1 cellular context compared by ENCODE assay signal in the genomic region with DNA sequence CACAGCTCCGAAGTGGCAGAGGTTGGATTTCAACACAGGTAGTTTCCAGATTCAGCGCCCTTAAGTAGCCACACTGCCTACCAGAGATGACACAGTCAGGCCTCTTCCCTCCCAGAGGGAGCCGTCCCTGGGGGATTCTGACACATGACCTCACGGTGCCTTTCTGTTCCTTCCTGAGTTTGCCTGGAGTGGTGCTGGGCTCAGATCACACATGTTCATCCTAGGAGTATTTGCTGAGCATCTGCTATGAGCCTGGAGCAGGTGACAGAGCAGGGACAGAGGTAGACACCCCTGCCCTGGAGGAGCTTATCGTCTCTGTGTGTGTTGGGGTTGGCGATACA.
TF ChIP-seq lines count a peak whose summit lies in the region.

No MANE protein-coding gene starts in this region.

TF ChIP-seq in GM23338, 12 proteins besides CTCF, POLR2A, EP300 and RAD21 (continued from another document):
- TF ChIP-seq, protein P1, sequence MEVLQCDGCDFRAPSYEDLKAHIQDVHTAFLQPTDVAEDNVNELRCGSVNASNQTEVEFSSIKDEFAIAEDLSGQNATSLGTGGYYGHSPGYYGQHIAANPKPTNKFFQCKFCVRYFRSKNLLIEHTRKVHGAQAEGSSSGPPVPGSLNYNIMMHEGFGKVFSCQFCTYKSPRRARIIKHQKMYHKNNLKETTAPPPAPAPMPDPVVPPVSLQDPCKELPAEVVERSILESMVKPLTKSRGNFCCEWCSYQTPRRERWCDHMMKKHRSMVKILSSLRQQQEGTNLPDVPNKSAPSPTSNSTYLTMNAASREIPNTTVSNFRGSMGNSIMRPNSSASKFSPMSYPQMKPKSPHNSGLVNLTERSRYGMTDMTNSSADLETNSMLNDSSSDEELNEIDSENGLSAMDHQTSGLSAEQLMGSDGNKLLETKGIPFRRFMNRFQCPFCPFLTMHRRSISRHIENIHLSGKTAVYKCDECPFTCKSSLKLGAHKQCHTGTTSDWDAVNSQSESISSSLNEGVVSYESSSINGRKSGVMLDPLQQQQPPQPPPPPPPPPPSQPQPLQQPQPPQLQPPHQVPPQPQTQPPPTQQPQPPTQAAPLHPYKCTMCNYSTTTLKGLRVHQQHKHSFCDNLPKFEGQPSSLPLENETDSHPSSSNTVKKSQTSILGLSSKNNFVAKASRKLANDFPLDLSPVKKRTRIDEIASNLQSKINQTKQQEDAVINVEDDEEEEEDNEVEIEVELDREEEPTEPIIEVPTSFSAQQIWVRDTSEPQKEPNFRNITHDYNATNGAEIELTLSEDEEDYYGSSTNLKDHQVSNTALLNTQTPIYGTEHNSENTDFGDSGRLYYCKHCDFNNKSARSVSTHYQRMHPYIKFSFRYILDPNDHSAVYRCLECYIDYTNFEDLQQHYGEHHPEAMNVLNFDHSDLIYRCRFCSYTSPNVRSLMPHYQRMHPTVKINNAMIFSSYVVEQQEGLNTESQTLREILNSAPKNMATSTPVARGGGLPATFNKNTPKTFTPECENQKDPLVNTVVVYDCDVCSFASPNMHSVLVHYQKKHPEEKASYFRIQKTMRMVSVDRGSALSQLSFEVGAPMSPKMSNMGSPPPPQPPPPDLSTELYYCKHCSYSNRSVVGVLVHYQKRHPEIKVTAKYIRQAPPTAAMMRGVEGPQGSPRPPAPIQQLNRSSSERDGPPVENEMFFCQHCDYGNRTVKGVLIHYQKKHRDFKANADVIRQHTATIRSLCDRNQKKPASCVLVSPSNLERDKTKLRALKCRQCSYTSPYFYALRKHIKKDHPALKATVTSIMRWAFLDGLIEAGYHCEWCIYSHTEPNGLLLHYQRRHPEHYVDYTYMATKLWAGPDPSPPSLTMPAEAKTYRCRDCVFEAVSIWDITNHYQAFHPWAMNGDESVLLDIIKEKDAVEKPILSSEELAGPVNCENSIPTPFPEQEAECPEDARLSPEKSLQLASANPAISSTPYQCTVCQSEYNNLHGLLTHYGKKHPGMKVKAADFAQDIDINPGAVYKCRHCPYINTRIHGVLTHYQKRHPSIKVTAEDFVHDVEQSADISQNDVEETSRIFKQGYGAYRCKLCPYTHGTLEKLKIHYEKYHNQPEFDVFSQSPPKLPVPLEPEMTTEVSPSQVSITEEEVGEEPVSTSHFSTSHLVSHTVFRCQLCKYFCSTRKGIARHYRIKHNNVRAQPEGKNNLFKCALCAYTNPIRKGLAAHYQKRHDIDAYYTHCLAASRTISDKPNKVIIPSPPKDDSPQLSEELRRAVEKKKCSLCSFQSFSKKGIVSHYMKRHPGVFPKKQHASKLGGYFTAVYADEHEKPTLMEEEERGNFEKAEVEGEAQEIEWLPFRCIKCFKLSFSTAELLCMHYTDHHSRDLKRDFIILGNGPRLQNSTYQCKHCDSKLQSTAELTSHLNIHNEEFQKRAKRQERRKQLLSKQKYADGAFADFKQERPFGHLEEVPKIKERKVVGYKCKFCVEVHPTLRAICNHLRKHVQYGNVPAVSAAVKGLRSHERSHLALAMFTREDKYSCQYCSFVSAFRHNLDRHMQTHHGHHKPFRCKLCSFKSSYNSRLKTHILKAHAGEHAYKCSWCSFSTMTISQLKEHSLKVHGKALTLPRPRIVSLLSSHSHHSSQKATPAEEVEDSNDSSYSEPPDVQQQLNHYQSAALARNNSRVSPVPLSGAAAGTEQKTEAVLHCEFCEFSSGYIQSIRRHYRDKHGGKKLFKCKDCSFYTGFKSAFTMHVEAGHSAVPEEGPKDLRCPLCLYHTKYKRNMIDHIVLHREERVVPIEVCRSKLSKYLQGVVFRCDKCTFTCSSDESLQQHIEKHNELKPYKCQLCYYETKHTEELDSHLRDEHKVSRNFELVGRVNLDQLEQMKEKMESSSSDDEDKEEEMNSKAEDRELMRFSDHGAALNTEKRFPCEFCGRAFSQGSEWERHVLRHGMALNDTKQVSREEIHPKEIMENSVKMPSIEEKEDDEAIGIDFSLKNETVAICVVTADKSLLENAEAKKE (CRISPR knock-in tag; IDR thresholded peaks at IDR 0.05) = no peak
- TF ChIP-seq JUNB (IDR thresholded peaks at IDR 0.05; ENCODE audit: unreplicated experiment) = no peak
- TF ChIP-seq EZH2 (IDR thresholded peaks at IDR 0.05; ENCODE audit: low read depth, unreplicated experiment) = no peak
- TF ChIP-seq CREB1 (CRISPR knock-in tag; IDR thresholded peaks at IDR 0.05; ENCODE audit: low read depth) = no peak
- no peak for TF ChIP-seq POLR2AphosphoS5 (IDR thresholded peaks at IDR 0.05; ENCODE audit: low read depth)
- TF ChIP-seq, protein P2, sequence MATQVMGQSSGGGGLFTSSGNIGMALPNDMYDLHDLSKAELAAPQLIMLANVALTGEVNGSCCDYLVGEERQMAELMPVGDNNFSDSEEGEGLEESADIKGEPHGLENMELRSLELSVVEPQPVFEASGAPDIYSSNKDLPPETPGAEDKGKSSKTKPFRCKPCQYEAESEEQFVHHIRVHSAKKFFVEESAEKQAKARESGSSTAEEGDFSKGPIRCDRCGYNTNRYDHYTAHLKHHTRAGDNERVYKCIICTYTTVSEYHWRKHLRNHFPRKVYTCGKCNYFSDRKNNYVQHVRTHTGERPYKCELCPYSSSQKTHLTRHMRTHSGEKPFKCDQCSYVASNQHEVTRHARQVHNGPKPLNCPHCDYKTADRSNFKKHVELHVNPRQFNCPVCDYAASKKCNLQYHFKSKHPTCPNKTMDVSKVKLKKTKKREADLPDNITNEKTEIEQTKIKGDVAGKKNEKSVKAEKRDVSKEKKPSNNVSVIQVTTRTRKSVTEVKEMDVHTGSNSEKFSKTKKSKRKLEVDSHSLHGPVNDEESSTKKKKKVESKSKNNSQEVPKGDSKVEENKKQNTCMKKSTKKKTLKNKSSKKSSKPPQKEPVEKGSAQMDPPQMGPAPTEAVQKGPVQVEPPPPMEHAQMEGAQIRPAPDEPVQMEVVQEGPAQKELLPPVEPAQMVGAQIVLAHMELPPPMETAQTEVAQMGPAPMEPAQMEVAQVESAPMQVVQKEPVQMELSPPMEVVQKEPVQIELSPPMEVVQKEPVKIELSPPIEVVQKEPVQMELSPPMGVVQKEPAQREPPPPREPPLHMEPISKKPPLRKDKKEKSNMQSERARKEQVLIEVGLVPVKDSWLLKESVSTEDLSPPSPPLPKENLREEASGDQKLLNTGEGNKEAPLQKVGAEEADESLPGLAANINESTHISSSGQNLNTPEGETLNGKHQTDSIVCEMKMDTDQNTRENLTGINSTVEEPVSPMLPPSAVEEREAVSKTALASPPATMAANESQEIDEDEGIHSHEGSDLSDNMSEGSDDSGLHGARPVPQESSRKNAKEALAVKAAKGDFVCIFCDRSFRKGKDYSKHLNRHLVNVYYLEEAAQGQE (IDR thresholded peaks at IDR 0.05; ENCODE audit: unreplicated experiment) = no peak
